Comparison of ENCODE assay signal across 1 cellular context in genomic region chr20:36521526-36521925, GRCh38.
TF ChIP-seq lines count a peak whose summit lies in the region.

No MANE protein-coding gene starts in this region.

TF ChIP-seq in WTC11, 78 proteins besides CTCF, POLR2A, EP300 and RAD21 (continued from another document):
- TF ChIP-seq HMGXB4 (CRISPR knock-in tag; IDR thresholded peaks at IDR 0.05) = no peak
- TF ChIP-seq GTF2I (CRISPR knock-in tag; conservative IDR thresholded peaks at IDR 0.05) = no peak
- TF ChIP-seq KAT7 (CRISPR knock-in tag; IDR thresholded peaks at IDR 0.05; ENCODE audit: borderline replicate concordance) = no peak
- no peak for TF ChIP-seq RELA (CRISPR knock-in tag; IDR thresholded peaks at IDR 0.05; ENCODE audit: borderline replicate concordance)
- TF ChIP-seq ZNF121 (CRISPR knock-in tag; IDR thresholded peaks at IDR 0.05) = no peak
- TF ChIP-seq ZNF532 (CRISPR knock-in tag; IDR thresholded peaks at IDR 0.05; ENCODE audit: borderline replicate concordance) = no peak
- TF ChIP-seq JUN (CRISPR knock-in tag; IDR thresholded peaks at IDR 0.05) = no peak
- no peak for TF ChIP-seq ZNF219 (CRISPR knock-in tag; IDR thresholded peaks at IDR 0.05; ENCODE audit: borderline replicate concordance)
- no peak for TF ChIP-seq CDX4 (CRISPR knock-in tag; IDR thresholded peaks at IDR 0.05; ENCODE audit: borderline replicate concordance)
